Comparison of ENCODE assay signal across 8 cellular contexts in the genomic region with DNA sequence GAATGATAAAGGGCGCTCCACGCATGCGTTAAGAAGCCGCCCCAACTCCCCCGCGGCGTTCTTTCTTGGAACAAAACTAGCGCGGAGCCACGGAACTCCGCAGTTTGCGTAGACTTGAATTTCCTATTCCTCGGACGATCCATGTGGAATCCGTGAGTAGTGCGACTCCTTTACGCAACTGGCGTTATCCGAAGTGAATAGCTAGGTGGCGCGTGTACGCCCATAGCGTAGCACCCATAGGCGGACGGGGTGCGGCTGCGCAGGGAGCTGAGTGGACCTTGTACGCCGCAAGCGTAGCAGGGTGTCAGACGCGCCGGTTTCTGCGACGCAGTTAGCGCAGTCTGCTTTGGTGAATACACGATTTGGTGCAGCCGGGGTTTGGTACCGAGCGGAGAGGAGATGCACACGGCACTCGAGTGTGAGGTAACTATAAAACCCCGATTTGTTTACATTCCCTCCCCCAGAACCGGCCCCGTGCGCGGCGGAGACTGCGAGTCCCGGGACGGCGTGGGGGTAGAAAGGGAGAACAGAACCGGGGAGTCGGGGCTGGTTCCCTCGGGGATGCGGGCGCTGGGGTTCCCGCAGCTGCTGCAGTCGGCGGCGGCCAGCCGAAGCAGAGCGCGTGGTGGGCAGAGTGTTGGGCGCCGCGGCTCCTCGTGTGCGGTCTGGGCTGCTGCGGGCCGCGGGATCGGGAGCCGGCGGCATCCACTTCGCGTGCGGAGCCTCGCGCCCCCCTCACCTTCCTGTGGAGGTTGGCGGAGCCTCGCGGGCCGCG. TPM values are rescaled to one million over a fixed set of nuclear protein-coding genes. Genes with fewer than 3 reads are reported as not detected.
DNase-seq lines count a peak whose midpoint lies in the region; ATAC-seq and TF ChIP-seq lines count a peak whose summit lies in the region.

A gene with protein sequence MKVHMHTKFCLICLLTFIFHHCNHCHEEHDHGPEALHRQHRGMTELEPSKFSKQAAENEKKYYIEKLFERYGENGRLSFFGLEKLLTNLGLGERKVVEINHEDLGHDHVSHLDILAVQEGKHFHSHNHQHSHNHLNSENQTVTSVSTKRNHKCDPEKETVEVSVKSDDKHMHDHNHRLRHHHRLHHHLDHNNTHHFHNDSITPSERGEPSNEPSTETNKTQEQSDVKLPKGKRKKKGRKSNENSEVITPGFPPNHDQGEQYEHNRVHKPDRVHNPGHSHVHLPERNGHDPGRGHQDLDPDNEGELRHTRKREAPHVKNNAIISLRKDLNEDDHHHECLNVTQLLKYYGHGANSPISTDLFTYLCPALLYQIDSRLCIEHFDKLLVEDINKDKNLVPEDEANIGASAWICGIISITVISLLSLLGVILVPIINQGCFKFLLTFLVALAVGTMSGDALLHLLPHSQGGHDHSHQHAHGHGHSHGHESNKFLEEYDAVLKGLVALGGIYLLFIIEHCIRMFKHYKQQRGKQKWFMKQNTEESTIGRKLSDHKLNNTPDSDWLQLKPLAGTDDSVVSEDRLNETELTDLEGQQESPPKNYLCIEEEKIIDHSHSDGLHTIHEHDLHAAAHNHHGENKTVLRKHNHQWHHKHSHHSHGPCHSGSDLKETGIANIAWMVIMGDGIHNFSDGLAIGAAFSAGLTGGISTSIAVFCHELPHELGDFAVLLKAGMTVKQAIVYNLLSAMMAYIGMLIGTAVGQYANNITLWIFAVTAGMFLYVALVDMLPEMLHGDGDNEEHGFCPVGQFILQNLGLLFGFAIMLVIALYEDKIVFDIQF (plus strand): TSS at position 368 of the 775 bp plus-strand sequence. CDS start 22,817 bp downstream, outside the sequence.

- no peak within 1 kb of the TSS for H2BK120ac ChIP-seq in H9 (ENCODE audit: low read depth, low read length, poor library complexity, severe bottlenecking)

- peak; percentile 88 to 91 for ATAC-seq in natural killer cell treated with Interleukin-12 subunit alpha and Interleukin-12 subunit beta and Interleukin-15 and Interleukin-18, amount 100 ng/mL, for 72 hours
- peak; percentile 84 for ATAC-seq in stimulated activated naive CD8-positive, alpha-beta T cell treated with anti-CD3 and anti-CD28 coated beads, Interleukin-15, Interleukin-2, amounts not matched to agents 100 U/mL and 50 U/mL, for 24 hours

- H4K5ac ChIP-seq in H9 (ENCODE audit: insufficient read length, low read depth, low read length), result peak within 1 kb of the TSS; percentile 27

- H3K36me3 Mint-ChIP-seq in H9 (ENCODE audit: insufficient read depth in 1 of 3, low read depth in 3 of 3), result peaks cover 0 to 9% (median 0%) of the 10 kb centered on the region in 3 experiments; a peak in 3 of 7 replicates
- H3K36me3 Mint-ChIP-seq in natural killer cell treated with Interleukin-12 subunit alpha and Interleukin-12 subunit beta and Interleukin-15 and Interleukin-18, amount 100 ng/mL, for 72 hours, result peaks cover 15% of the 10 kb centered on the region

- H3K27me3 Mint-ChIP-seq in H9 (ENCODE audit: low read depth), result no peaks in the 10 kb centered on the region; the same call in 1 of the 2 replicates
- H3K27me3 Mint-ChIP-seq in natural killer cell treated with Interleukin-12 subunit alpha and Interleukin-12 subunit beta and Interleukin-15 and Interleukin-18, amount 100 ng/mL, for 72 hours, result no peaks in the 10 kb centered on the region

- peak within 1 kb of the TSS; percentile 89 for H3K18ac ChIP-seq in H9 (ENCODE audit: insufficient read length, low read depth, low read length)

- peak within 1 kb of the TSS; percentile 46 for H3K27ac ChIP-seq in H9 (ENCODE audit: insufficient read length, low read depth, low read length)

- H3K23me2 ChIP-seq in H9 (ENCODE audit: insufficient read length, low read depth, low read length, poor library complexity, severe bottlenecking), result peaks cover 8% of the 10 kb centered on the region

- H2AFZ ChIP-seq in H9 (ENCODE audit: low read length), result peak within 1 kb of the TSS; percentile 63

- no peak within 1 kb of the TSS for H2BK20ac ChIP-seq in H9 (ENCODE audit: low read depth, low read length, poor library complexity, severe bottlenecking)

- no peak within 1 kb of the TSS for H3K23ac ChIP-seq in H9 (ENCODE audit: insufficient read length, low read depth, low read length)

- H2BK5ac ChIP-seq in H9 (ENCODE audit: insufficient read length, low read length), result no peak within 1 kb of the TSS

- peaks cover 32% of the 10 kb centered on the region in 2 experiments for H3K4me1 Mint-ChIP-seq in H9
- peaks cover 27 to 45% of the 10 kb centered on the region in 2 donors for H3K4me1 Mint-ChIP-seq in natural killer cell treated with Interleukin-12 subunit alpha and Interleukin-12 subunit beta and Interleukin-15 and Interleukin-18, amount 100 ng/mL, for 72 hours (ENCODE audit: low read depth in 2 of 2)

- peak within 1 kb of the TSS; percentile 96 to 100 (median 99) for H3K27ac Mint-ChIP-seq in H9
- H3K27ac Mint-ChIP-seq in natural killer cell treated with Interleukin-12 subunit alpha and Interleukin-12 subunit beta and Interleukin-15 and Interleukin-18, amount 100 ng/mL, for 72 hours, result peak within 1 kb of the TSS; percentile 95 to 97

- H3K4me2 ChIP-seq in H9 (ENCODE audit: insufficient read depth, insufficient read length, low read length), result peak within 1 kb of the TSS; percentile 94

- H3K4me3 ChIP-seq in MG63 (peak within 1 kb of the TSS; percentile 98), fibroblast of pulmonary artery (replicated peaks; ENCODE audit: low read depth, low read length) (peak within 1 kb of the TSS; percentile 82)

- H3K4me1 ChIP-seq in H9 (ENCODE audit: insufficient read depth, low read length), result no peaks in the 10 kb centered on the region; the same call in 1 of the 2 replicates

- H3K27me3 ChIP-seq in H9 (ENCODE audit: insufficient read depth, low read length) (no peaks in the 10 kb centered on the region), MG63 (no peaks in the 10 kb centered on the region)

- no peak within 1 kb of the TSS for H3T11ph ChIP-seq in H9 (ENCODE audit: low read length)

- peak within 1 kb of the TSS; percentile 70 for H4K91ac ChIP-seq in H9 (ENCODE audit: insufficient read length, low read depth, low read length)

- H2BK12ac ChIP-seq in H9 (ENCODE audit: insufficient read length, low read depth, low read length), result no peak within 1 kb of the TSS

- no peaks in the 10 kb centered on the region for H3K79me1 ChIP-seq in H9 (ENCODE audit: insufficient read depth, low read depth, low read length, poor library complexity, severe bottlenecking)

- peak within 1 kb of the TSS; percentile 93 for H3K14ac ChIP-seq in H9 (ENCODE audit: insufficient read depth, low read length)

- no peaks in the 10 kb centered on the region for H4K20me1 ChIP-seq in H9 (ENCODE audit: control insufficient read depth, insufficient read depth, insufficient read length)

- H2AK5ac ChIP-seq in H9 (ENCODE audit: insufficient read length, low read length), result no peak within 1 kb of the TSS

- no peak for TF ChIP-seq CTCF in H9 (conservative IDR thresholded peaks at IDR 0.05)
- no peak for TF ChIP-seq CTCF in fibroblast of pulmonary artery (IDR thresholded peaks at IDR 0.05; ENCODE audit: low read length, missing control alignments)

- DNase-seq in ELR (ENCODE audit: low read depth), result peak; percentile 97
- DNase-seq in H9, result peak; percentile 96
- peak; percentile 92 for DNase-seq in MG63
- peak; percentile 95 for DNase-seq in SHP77 treated with DMSO at 0.1 percent for 48 hours (lab: John Stamatoyannopoulos, UW)
- DNase-seq in activated effector memory CD4-positive, alpha-beta T cell treated with anti-CD3 and anti-CD28 coated beads, Interleukin-2, amount 50 U/mL, for 16 hours, result peak; percentile 99
- DNase-seq in fibroblast of pulmonary artery (ENCODE audit: low read depth), result peak; percentile 99
- DNase-seq in natural killer cell treated with Interleukin-12 subunit alpha and Interleukin-12 subunit beta and Interleukin-15 and Interleukin-18, amount 100 ng/mL, for 72 hours (ENCODE audit: low spot score), result peak; percentile 96
- DNase-seq in stimulated activated naive CD8-positive, alpha-beta T cell treated with anti-CD3 and anti-CD28 coated beads, Interleukin-15, Interleukin-2, amounts not matched to agents 100 U/mL and 50 U/mL, for 24 hours, result peak; percentile 96

- peaks cover 15% of the 10 kb centered on the region; the same call in 1 of the 2 replicates for H3K79me2 ChIP-seq in H9 (ENCODE audit: insufficient read depth, low read length)

- H3K9me3 Mint-ChIP-seq in H9, result 0 out of 5 replicates have a peak, but pooled peaks cover 0 to 2% of the 10 kb centered on the region in 2 experiments
- no peaks in the 10 kb centered on the region for H3K9me3 Mint-ChIP-seq in natural killer cell treated with Interleukin-12 subunit alpha and Interleukin-12 subunit beta and Interleukin-15 and Interleukin-18, amount 100 ng/mL, for 72 hours

- H4K8ac ChIP-seq in H9 (replicated peaks; ENCODE audit: insufficient read length, low read depth, low read length), result no peak within 1 kb of the TSS

- H2BK15ac ChIP-seq in H9 (ENCODE audit: low read depth, low read length), result no peak within 1 kb of the TSS

- H3K9ac ChIP-seq in H9 (ENCODE audit: extremely low read depth, insufficient read length, low read length), result peak within 1 kb of the TSS; percentile 90

- peak within 1 kb of the TSS; percentile 35; the same call in 1 of the 2 replicates for H3K4ac ChIP-seq in H9 (ENCODE audit: low read depth, low read length)

- peaks cover 16% of the 10 kb centered on the region for H3K36me3 ChIP-seq in MG63

- no peak within 1 kb of the TSS for H3K56ac ChIP-seq in H9 (ENCODE audit: insufficient read length, low read depth, low read length)

- no peaks in the 10 kb centered on the region for H3K9me3 ChIP-seq in H9 (ENCODE audit: control insufficient read depth, low read depth, low read length)
- no peaks in the 10 kb centered on the region for H3K9me3 ChIP-seq in MG63

- H3K4me3 Mint-ChIP-seq in H9, result peak within 1 kb of the TSS; percentile 94 to 97
- peak within 1 kb of the TSS; percentile 94 for H3K4me3 Mint-ChIP-seq in natural killer cell treated with Interleukin-12 subunit alpha and Interleukin-12 subunit beta and Interleukin-15 and Interleukin-18, amount 100 ng/mL, for 72 hours

- WGBS in H9 (ENCODE audit: extremely low coverage, insufficient read length, low lambda C conversion rate), result no CpG with 5 or more reads among the region's 85 CpGs

RNA-seq across cellular contexts. Expression of the gene that starts here (rescaled TPM):
- 156 and 161 TPM in 2 replicates for total RNA-seq in H9 (2021)
- 22.7 and 26.0 TPM in 2 replicates for total RNA-seq in MG63 (2014; rRNA removed; shearing (Covaris generic); ENCODE audit: low replicate concordance)
- 10 to 100 TPM; 36.1 to 79.1 TPM for total RNA-seq in natural killer cell treated with Interleukin-12 subunit alpha and Interleukin-12 subunit beta and Interleukin-15 and Interleukin-18, amount 100 ng/mL, for 72 hours

Comparison
In these comparisons a context has a peak if more than half of its experiments do, and no peak if none do; other contexts are left out.
1. Peak in every context shown above with its lines: DNase-seq, ATAC-seq, H3K4me3 ChIP-seq and H3K27ac ChIP-seq.